ENCODE assay signal across 17 cellular contexts in genomic region chr9:91474656-91475055, GRCh38.
"Had no signal": no experiment of that assay in that cellular context is flagged by ENCODE, and none has a peak within 500 bp of the region (broad histone marks: within the 10 kb centered on the region; RNA-seq: fewer than 3 reads in every experiment).

No MANE protein-coding gene starts in this region.

- H3K36me3 Mint-ChIP-seq: activated CD4-positive, alpha-beta memory T cell treated with anti-CD3 and anti-CD28 coated beads for 36 hours had no signal

- H3K9me3 ChIP-seq: mucosa of descending colon, neutrophil, upper lobe of right lung had no signal

- ATAC-seq: activated naive CD4-positive, alpha-beta T cell treated with anti-CD3 and anti-CD28 coated beads, Interleukin-2, amount 50 U/mL, for 72 hours; activated T-cell treated with anti-CD3 and anti-CD28 coated beads, Interleukin-2, amount 50 U/mL, for 4 hours; mucosa of descending colon; naive thymus-derived CD8-positive, alpha-beta T cell; sciatic nerve; upper lobe of right lung had no signal

- H3K36me3 ChIP-seq: esophagus squamous epithelium, neutrophil, upper lobe of right lung had no signal

- H3K27ac ChIP-seq: esophagus squamous epithelium, neutrophil, upper lobe of right lung had no signal

- H3K4me3 Mint-ChIP-seq: activated CD4-positive, alpha-beta memory T cell treated with anti-CD3 and anti-CD28 coated beads for 36 hours; activated T-cell treated with anti-CD3 and anti-CD28 coated beads, Interleukin-2, amount 50 U/mL, for 4 hours; naive thymus-derived CD8-positive, alpha-beta T cell; stimulated activated naive CD8-positive, alpha-beta T cell treated with anti-CD3 and anti-CD28 coated beads, Interleukin-15, Interleukin-2, amounts not matched to agents 100 ng/mL and 50 ng/mL, for 24 hours had no signal

- H3K4me1 Mint-ChIP-seq: naive thymus-derived CD8-positive, alpha-beta T cell had no signal

- DNase-seq: activated CD4-positive, alpha-beta memory T cell treated with anti-CD3 and anti-CD28 coated beads for 36 hours; activated CD4-positive, alpha-beta T cell treated with anti-CD3 and anti-CD28 coated beads for 1 hour; activated effector memory CD4-positive, alpha-beta T cell treated with anti-CD3 and anti-CD28 coated beads, Interleukin-2, amount 50 U/mL, for 16 hours; activated T-cell treated with anti-CD3 and anti-CD28 coated beads, Interleukin-2, amount 50 U/mL, for 4 hours; amygdala; esophagus squamous epithelium; hypothalamus; mucosa of descending colon; naive thymus-derived CD8-positive, alpha-beta T cell; stimulated activated CD4-positive, alpha-beta T cell treated with anti-CD3 and anti-CD28 coated beads, Interleukin-4, amount 100 ng/mL, for 1 hour; stimulated activated CD8-positive, alpha-beta memory T cell treated with anti-CD3 and anti-CD28 coated beads, Interleukin-4, amount 100 ng/mL, for 48 hours; upper lobe of right lung had no signal

- H3K27ac Mint-ChIP-seq: activated CD4-positive, alpha-beta memory T cell treated with anti-CD3 and anti-CD28 coated beads for 36 hours; activated naive CD4-positive, alpha-beta T cell treated with anti-CD3 and anti-CD28 coated beads, Interleukin-2, amount 50 U/mL, for 72 hours; naive thymus-derived CD8-positive, alpha-beta T cell; progenitor cell of endocrine pancreas; stimulated activated naive CD8-positive, alpha-beta T cell treated with anti-CD3 and anti-CD28 coated beads, Interleukin-15, Interleukin-2, amounts not matched to agents 100 ng/mL and 50 ng/mL, for 24 hours had no signal

- H3K4me3 ChIP-seq: esophagus squamous epithelium, mucosa of descending colon, upper lobe of right lung had no signal

- H3K4me1 ChIP-seq: esophagus squamous epithelium, upper lobe of right lung had no signal
